27 cellular contexts compared by ENCODE assay signal in genomic region chrX:24226176-24226575, GRCh38.
"Had no signal": no experiment of that assay in that cellular context is flagged by ENCODE, and none has a peak within 500 bp of the region (broad histone marks: within the 10 kb centered on the region; RNA-seq: fewer than 3 reads in every experiment).

No MANE protein-coding gene starts in this region.

- H3K9me3 ChIP-seq: suprapubic skin, testis, thoracic aorta, thyroid gland, tibial artery, tibial nerve, transverse colon, upper lobe of left lung, upper lobe of right lung, vagina had no signal

- H3K4me3 ChIP-seq: stomach, suprapubic skin, testis, thoracic aorta, thyroid gland, tibial artery, tibial nerve, transverse colon, upper lobe of left lung, upper lobe of right lung, uterus, vagina had no signal

- ATAC-seq: stimulated activated effector memory CD8-positive, alpha-beta T cell treated with anti-CD3 and anti-CD28 coated beads, Interleukin-12 subunit alpha, Interleukin-12 subunit beta, amount 100 ng/mL, for 72 hours; stimulated activated memory B cell treated with anti-CD40 and anti-IgM and Interleukin-4, amounts not matched to agents 10 μg/mL and 1 μg/mL and 100 μg/mL, for 72 hours; stimulated activated naive B cell treated with anti-CD40 and anti-IgM and Interleukin-4, amounts not matched to agents 10 μg/mL and 1 μg/mL and 100 μg/mL, for 72 hours; stimulated activated naive CD8-positive, alpha-beta T cell treated with anti-CD3 and anti-CD28 coated beads, Interleukin-15, amount 100 ng/mL, for 72 hours; stimulated activated naive CD8-positive, alpha-beta T cell treated with anti-CD3 and anti-CD28 coated beads, Interleukin-15, Interleukin-2, amounts not matched to agents 100 U/mL and 50 U/mL, for 24 hours; upper lobe of right lung had no signal

- FAIRE-seq: urothelium cell line had no signal

- H3K27me3 ChIP-seq: stomach, suprapubic skin, testis, thyroid gland, tibial artery, tibial nerve, transverse colon, upper lobe of left lung, upper lobe of right lung, uterus, vagina had no signal

- DNase-seq: stimulated activated CD4-positive, alpha-beta T cell treated with anti-CD3 and anti-CD28 coated beads, Interleukin-2, amount 100 ng/mL, for 48 hours; stimulated activated CD4-positive, alpha-beta T cell treated with anti-CD3 and anti-CD28 coated beads, Interleukin-4, amount 100 ng/mL, for 1 hour; stimulated activated CD4-positive, alpha-beta T cell treated with anti-CD3 and anti-CD28 coated beads, Interleukin-4, amount 100 ng/mL, for 24 hours; stimulated activated CD4-positive, alpha-beta T cell treated with anti-CD3 and anti-CD28 coated beads, Interleukin-4, amount 100 ng/mL, for 4 hours; stimulated activated CD8-positive, alpha-beta memory T cell treated with anti-CD3 and anti-CD28 coated beads, Interleukin-4, amount 100 ng/mL, for 48 hours; stimulated activated naive B cell treated with anti-CD40 and anti-IgM and Interleukin-4, amounts not matched to agents 10 μg/mL and 1 μg/mL and 100 μg/mL, for 72 hours; stimulated activated naive CD4-positive, alpha-beta T cell; stimulated activated naive CD4-positive, alpha-beta T cell treated with Interleukin-2 at 50 U/mL for 16 hours; stimulated activated naive CD8-positive, alpha-beta T cell treated with anti-CD3 and anti-CD28 coated beads, Interleukin-15, amount 100 ng/mL, for 72 hours; stimulated activated naive CD8-positive, alpha-beta T cell treated with anti-CD3 and anti-CD28 coated beads, Interleukin-15, Interleukin-2, amounts not matched to agents 100 U/mL and 50 U/mL, for 24 hours; stomach; substantia nigra; testis; thyroid gland; tibial artery; transverse colon; trophoblast cell; upper lobe of left lung; upper lobe of right lung; uterus had no signal

- H3K36me3 ChIP-seq: stomach, suprapubic skin, thoracic aorta, thyroid gland, tibial artery, tibial nerve, transverse colon, upper lobe of left lung, upper lobe of right lung, uterus, vagina had no signal

- H3K4me1 ChIP-seq: suprapubic skin, thyroid gland, tibial artery, tibial nerve, transverse colon, upper lobe of left lung, upper lobe of right lung, uterus, vagina had no signal

- H3K27ac ChIP-seq: stomach, suprapubic skin, testis, thoracic aorta, thyroid gland, tibial artery, tibial nerve, transverse colon, upper lobe of left lung, upper lobe of right lung, uterus, vagina had no signal
